ENCODE assay signal across 1 cellular context in genomic region chr5:112036206-112036605, GRCh38.
TF ChIP-seq lines count a peak whose summit lies in the region.

No MANE protein-coding gene starts in this region.

TF ChIP-seq in SK-N-SH treated with all-trans-retinoic acid at 6 μM for 48 hours, 23 proteins besides CTCF, POLR2A, EP300 and RAD21 (continued from another document):
- TF ChIP-seq POU6F1 (CRISPR knock-in tag; IDR thresholded peaks at IDR 0.05; ENCODE audit: borderline replicate concordance, low read depth), result no peak
- no peak for TF ChIP-seq ZNF70 (CRISPR knock-in tag; IDR thresholded peaks at IDR 0.05)
- no peak for TF ChIP-seq TOX (CRISPR knock-in tag; IDR thresholded peaks at IDR 0.05; ENCODE audit: borderline replicate concordance)
